8 cellular contexts compared by ENCODE assay signal in the genomic region with DNA sequence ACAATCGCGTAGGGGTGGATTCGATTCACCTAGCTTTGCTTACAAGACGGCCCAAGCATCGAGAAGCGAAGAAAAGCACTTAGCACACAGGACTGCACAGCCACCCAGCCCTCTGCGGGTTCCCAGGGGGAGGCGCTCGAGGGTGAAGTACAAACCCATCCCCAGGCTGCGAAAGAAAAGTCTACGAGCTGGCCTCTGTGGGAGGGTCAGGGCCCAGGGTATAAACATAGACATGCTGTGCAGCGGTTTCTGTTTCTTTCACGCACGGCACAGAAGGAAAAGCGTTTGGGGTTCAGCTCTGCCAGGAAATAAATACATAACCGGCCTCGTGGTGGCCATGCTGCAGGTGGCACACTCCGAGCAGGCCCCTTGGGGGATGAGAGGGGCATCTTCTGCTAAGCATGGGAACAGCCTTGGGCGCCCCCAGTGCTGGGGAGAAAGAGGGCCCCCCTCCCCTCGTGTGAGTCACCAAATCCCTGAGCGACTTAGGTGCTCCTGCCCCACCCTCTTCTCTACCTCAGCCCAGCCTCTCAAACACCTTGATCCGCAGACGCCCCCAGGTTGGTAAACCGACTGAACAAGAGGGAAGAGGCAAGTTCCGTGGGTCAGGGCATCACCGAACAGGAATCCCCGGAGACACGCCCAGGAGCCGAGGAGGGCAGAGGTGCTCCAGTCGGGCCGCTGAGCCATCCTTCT.
DNase-seq lines count a peak whose midpoint lies in the region; ATAC-seq and TF ChIP-seq lines count a peak whose summit lies in the region.

No MANE protein-coding gene starts in this region.

- TF ChIP-seq CTCF in esophagus squamous epithelium (IDR thresholded peaks at IDR 0.05) (peak in 2 of 6 experiments; percentile 7 to 36), endothelial cell (IDR thresholded peaks at IDR 0.05; ENCODE audit: unreplicated experiment) (no peak)

- H3K27me3 ChIP-seq in esophagus squamous epithelium: no peaks in the 10 kb centered on the region

- peak overlapping the region in 1 of 4 donors; percentile 37 for H3K4me3 ChIP-seq in esophagus squamous epithelium

- no peaks in the 10 kb centered on the region for H3K9me3 ChIP-seq in esophagus squamous epithelium

- H3K27ac Mint-ChIP-seq in stimulated activated naive CD8-positive, alpha-beta T cell treated with anti-CD3 and anti-CD28 coated beads, Interleukin-15, Interleukin-2, amounts not matched to agents 100 ng/mL and 50 ng/mL, for 24 hours: peak overlapping the region; percentile 72
- no peak overlapping the region for H3K27ac Mint-ChIP-seq in endothelial cell (ENCODE audit: unreplicated experiment)

- peaks cover 36% of the 10 kb centered on the region for H3K4me1 Mint-ChIP-seq in stimulated activated naive CD8-positive, alpha-beta T cell treated with anti-CD3 and anti-CD28 coated beads, Interleukin-15, Interleukin-2, amounts not matched to agents 100 ng/mL and 50 ng/mL, for 24 hours (ENCODE audit: low read depth)
- H3K4me1 Mint-ChIP-seq in endothelial cell (ENCODE audit: unreplicated experiment): no peaks in the 10 kb centered on the region

- H3K9me3 Mint-ChIP-seq in stimulated activated naive CD8-positive, alpha-beta T cell treated with anti-CD3 and anti-CD28 coated beads, Interleukin-15, Interleukin-2, amounts not matched to agents 100 ng/mL and 50 ng/mL, for 24 hours: no peaks in the 10 kb centered on the region
- no peaks in the 10 kb centered on the region for H3K9me3 Mint-ChIP-seq in endothelial cell (ENCODE audit: unreplicated experiment)

- H3K27ac ChIP-seq in esophagus squamous epithelium: peak overlapping the region in 3 of 4 donors; percentile 38 to 65 (median 49)

- H3K4me1 ChIP-seq in esophagus squamous epithelium: peaks cover 6 to 37% (median 6%) of the 10 kb centered on the region in 3 donors

- DNase-seq in activated CD4-positive, CD25-positive, alpha-beta regulatory T cell treated with anti-CD3 and anti-CD28 coated beads, Interleukin-2, amount 50 U/mL, for 72 hours: peak; percentile 71
- no peak for DNase-seq in esophagus squamous epithelium (lab: John Stamatoyannopoulos, UW)
- no peak for DNase-seq in NCI-H2171 treated with DMSO at 0.1 percent for 48 hours (lab: John Stamatoyannopoulos, UW)
- DNase-seq in endothelial cell (ENCODE audit: low spot score): no peak
- no peak for DNase-seq in COLO829 (ENCODE audit: low spot score)

- H3K4me3 Mint-ChIP-seq in stimulated activated naive CD8-positive, alpha-beta T cell treated with anti-CD3 and anti-CD28 coated beads, Interleukin-15, Interleukin-2, amounts not matched to agents 100 ng/mL and 50 ng/mL, for 24 hours: peak overlapping the region; percentile 60
- no peak overlapping the region for H3K4me3 Mint-ChIP-seq in endothelial cell (ENCODE audit: unreplicated experiment)

- H3K36me3 Mint-ChIP-seq in stimulated activated naive CD8-positive, alpha-beta T cell treated with anti-CD3 and anti-CD28 coated beads, Interleukin-15, Interleukin-2, amounts not matched to agents 100 ng/mL and 50 ng/mL, for 24 hours (ENCODE audit: low read depth): no peaks in the 10 kb centered on the region
- no peaks in the 10 kb centered on the region for H3K36me3 Mint-ChIP-seq in endothelial cell (ENCODE audit: low read depth, unreplicated experiment)

- no peak for TF ChIP-seq POLR2A in esophagus squamous epithelium (IDR thresholded peaks at IDR 0.05)

- intact Hi-C loops in esophagus squamous epithelium (cut with DNase I): no loop called here

- ATAC-seq in GM18873 (IDR thresholded peaks at IDR 0.05; ENCODE audit: low FRiP score, unreplicated experiment) (peak; percentile 89), HG03064 (IDR thresholded peaks at IDR 0.05; ENCODE audit: low read depth, unreplicated experiment) (peak; percentile 96)

- no peaks in the 10 kb centered on the region for H3K27me3 Mint-ChIP-seq in stimulated activated naive CD8-positive, alpha-beta T cell treated with anti-CD3 and anti-CD28 coated beads, Interleukin-15, Interleukin-2, amounts not matched to agents 100 ng/mL and 50 ng/mL, for 24 hours
- H3K27me3 Mint-ChIP-seq in endothelial cell (ENCODE audit: unreplicated experiment): no peaks in the 10 kb centered on the region

- H3K36me3 ChIP-seq in esophagus squamous epithelium: no peaks in the 10 kb centered on the region

- WGBS in esophagus squamous epithelium, 2 donors: 61 to 65% methylated on average over 18 to 25 of the region's 31 CpGs
